9 cellular contexts compared by ENCODE assay signal in genomic region chr2:45607701-45608100, GRCh38. TPM values are rescaled to one million over a fixed set of nuclear protein-coding genes. Genes with fewer than 3 reads are reported as not detected.
DNase-seq lines count a peak whose midpoint lies in the region; ATAC-seq, FAIRE-seq and TF ChIP-seq lines count a peak whose summit lies in the region.
"Had no signal": no experiment of that assay in that cellular context is flagged by ENCODE, and none has a peak within 500 bp of the region (broad histone marks: within the 10 kb centered on the region; RNA-seq: fewer than 3 reads in every experiment).

No MANE protein-coding gene starts in this region.

- no peaks in the 10 kb centered on the region for H3K9me3 Mint-ChIP-seq in nephron progenitor cell
- H3K9me3 Mint-ChIP-seq in activated naive CD8-positive, alpha-beta T cell treated with anti-CD3 and anti-CD28 coated beads for 36 hours = no peaks in the 10 kb centered on the region
- H3K9me3 Mint-ChIP-seq: memory B cell had no signal

- no peak overlapping the region for H3K4me2 ChIP-seq in GM12878 (ENCODE audit: control insufficient read depth, insufficient read depth)

- no peak overlapping the region for H3K4me3 ChIP-seq in GM12878

- SMC1A ChIA-PET in GM12878 (lab: Charles Lee; ENCODE audit: uncharacterized antibody, unreplicated experiment) = interaction anchor here (1.1 to 1.9 kb wide), 2 partner anchors 19 to 626 kb away, joined by 3 to 10 read pairs; no protein-coding TSS in a partner anchor

- BruUV-seq in GM12878 (replicated peaks; lab: Mats Ljungman, UMichigan) = no TSS peak

- no peak overlapping the region for H3K27ac Mint-ChIP-seq in nephron progenitor cell
- H3K27ac Mint-ChIP-seq in activated naive CD8-positive, alpha-beta T cell treated with anti-CD3 and anti-CD28 coated beads for 36 hours = no peak overlapping the region
- H3K27ac Mint-ChIP-seq: memory B cell had no signal

- H3K4me1 Mint-ChIP-seq in nephron progenitor cell = peaks cover 45% of the 10 kb centered on the region
- H3K4me1 Mint-ChIP-seq in activated naive CD8-positive, alpha-beta T cell treated with anti-CD3 and anti-CD28 coated beads for 36 hours = peaks cover 24% of the 10 kb centered on the region

- H3K36me3 ChIP-seq in GM12878 (ENCODE audit: control insufficient read depth in 2 of 2, insufficient read depth in 2 of 2, low read length in 1 of 2) = peaks cover 0 to 3% of the 10 kb centered on the region in 2 experiments; a peak in 1 of 4 replicates

- TF ChIP-seq RAD21 in GM12878 (IDR thresholded peaks at IDR 0.05; ENCODE audit: insufficient read depth, low read depth, low read length) = no peak

- CTCF ChIA-PET in GM12878 (lab: Yijun Ruan, JAX) = interaction anchor here (0.6 to 2.1 kb wide), 7 partner anchors 10 to 113 kb away, joined by 3 to 15 read pairs (median 7); no protein-coding TSS in a partner anchor

- ATAC-seq in GM12878 (no peak), HG02759 (IDR thresholded peaks at IDR 0.05; ENCODE audit: unreplicated experiment) (no peak), HG03354 (IDR thresholded peaks at IDR 0.05; ENCODE audit: poor library complexity, severe bottlenecking, unreplicated experiment) (no peak)

- TF ChIP-seq EP300 in GM12878 (IDR thresholded peaks at IDR 0.05; ENCODE audit: borderline replicate concordance in 1 of 2, control insufficient read depth in 1 of 2, low read depth in 2 of 2, low read length in 2 of 2) = no peak

- peaks cover 3% of the 10 kb centered on the region for H3K27me3 Mint-ChIP-seq in nephron progenitor cell (ENCODE audit: low read depth, poor library complexity)
- no peaks in the 10 kb centered on the region for H3K27me3 Mint-ChIP-seq in activated naive CD8-positive, alpha-beta T cell treated with anti-CD3 and anti-CD28 coated beads for 36 hours
- H3K27me3 Mint-ChIP-seq: memory B cell had no signal

- FAIRE-seq in GM12878 (lab: Jason Lieb, UNC) = no peak

- peak overlapping the region; percentile 2 for H3K4me3 Mint-ChIP-seq in nephron progenitor cell
- H3K4me3 Mint-ChIP-seq in activated naive CD8-positive, alpha-beta T cell treated with anti-CD3 and anti-CD28 coated beads for 36 hours = no peak overlapping the region
- H3K4me3 Mint-ChIP-seq: memory B cell had no signal

- no peak overlapping the region for H2AFZ ChIP-seq in GM12878 (ENCODE audit: control insufficient read depth, low read depth, low read length)

- H3K27ac ChIP-seq in GM12878 (ENCODE audit: control insufficient read depth, insufficient read depth) = no peak overlapping the region

- in situ Hi-C loops in KBM-7 (cut with MboI; ENCODE audit: low pct_unique_long_range_greater_than_20kb, low sequenced_read_pairs) = no loop called here
- in situ Hi-C loops in GM12878 (cut with MboI) = no loop called here

- TF ChIP-seq POLR2A in GM12878 (IDR thresholded peaks at IDR 0.05; ENCODE audit: low read depth, low read length) = no peak

- DNase-seq in Daoy (ENCODE audit: low read depth) = peak; percentile 25
- DNase-seq in KBM-7 = peak; percentile 40
- DNase-seq in GM12878 (ENCODE audit: low read depth, low spot score) = no peak
- no peak for DNase-seq in nephron progenitor cell
- DNase-seq in activated naive CD8-positive, alpha-beta T cell treated with anti-CD3 and anti-CD28 coated beads for 36 hours = no peak
- DNase-seq: activated naive CD4-positive, alpha-beta T cell had no signal

- no peak overlapping the region for H3K9ac ChIP-seq in GM12878 (ENCODE audit: control insufficient read depth, insufficient read depth, low read length)

- intact Hi-C loops in GM12878 (cut with micrococcal nuclease; ENCODE audit: unreplicated experiment) = no loop called here

- H4K20me1 ChIP-seq in GM12878 (ENCODE audit: control insufficient read depth, insufficient read depth) = peaks cover 2% of the 10 kb centered on the region; the same call in 1 of the 2 replicates

- peaks cover 33% of the 10 kb centered on the region for H3K79me2 ChIP-seq in GM12878 (ENCODE audit: control insufficient read depth, insufficient read depth, low read length)

- no peaks in the 10 kb centered on the region for H3K9me3 ChIP-seq in GM12878 (replicated peaks; ENCODE audit: control insufficient read depth, insufficient read depth, low read length)

- RAD21 ChIA-PET in GM12878 (lab: Charles Lee; ENCODE audit: unreplicated experiment) = interaction anchor here (0.9 to 1.4 kb wide), 2 partner anchors 20 to 43 kb away, joined by 3 read pairs; partner anchors contain the start of gene PRKCE

- peaks cover 15% of the 10 kb centered on the region for H3K36me3 Mint-ChIP-seq in nephron progenitor cell (ENCODE audit: low read depth)
- peaks cover 7% of the 10 kb centered on the region for H3K36me3 Mint-ChIP-seq in activated naive CD8-positive, alpha-beta T cell treated with anti-CD3 and anti-CD28 coated beads for 36 hours

- TF ChIP-seq CTCF in GM12878 (IDR thresholded peaks at IDR 0.05 in 2 of 3, conservative IDR thresholded peaks at IDR 0.05 in 1 of 3; ENCODE audit: control insufficient read depth in 2 of 3, extremely low read depth in 1 of 3, insufficient read depth in 1 of 3, low read depth in 3 of 3, low read length in 3 of 3) (peak in 2 of 3 experiments; percentile 24 to 25; a peak in 2 of 6 replicates), nephron progenitor cell (IDR thresholded peaks at IDR 0.05) (peak; percentile 66)

- no peaks in the 10 kb centered on the region for H3K27me3 ChIP-seq in GM12878 (replicated peaks in 1 of 2; ENCODE audit: control insufficient read depth in 2 of 2, insufficient read depth in 2 of 2, low read length in 1 of 2)

- H3K4me1 ChIP-seq in GM12878 (ENCODE audit: control insufficient read depth, insufficient read depth, low read length) = peaks cover 6% of the 10 kb centered on the region; the same call in 1 of the 2 replicates

- WGBS in GM12878 (ENCODE audit: insufficient coverage, insufficient replicate concordance, low lambda C conversion rate, missing lambda C conversion rate) = 88% methylated on average over 1 of the region's 1 CpG

- POLR2A ChIA-PET in GM12878 (lab: Charles Lee) = interaction anchor here (1.5 kb wide), 1 partner anchor 10 kb away, joined by 3 read pairs; no protein-coding TSS in a partner anchor

TF ChIP-seq in GM12878, 131 proteins besides CTCF, POLR2A, EP300 and RAD21 (continues in another document):
- no peak for TF ChIP-seq EED (IDR thresholded peaks at IDR 0.05; ENCODE audit: low read depth)
- TF ChIP-seq, protein P1, sequence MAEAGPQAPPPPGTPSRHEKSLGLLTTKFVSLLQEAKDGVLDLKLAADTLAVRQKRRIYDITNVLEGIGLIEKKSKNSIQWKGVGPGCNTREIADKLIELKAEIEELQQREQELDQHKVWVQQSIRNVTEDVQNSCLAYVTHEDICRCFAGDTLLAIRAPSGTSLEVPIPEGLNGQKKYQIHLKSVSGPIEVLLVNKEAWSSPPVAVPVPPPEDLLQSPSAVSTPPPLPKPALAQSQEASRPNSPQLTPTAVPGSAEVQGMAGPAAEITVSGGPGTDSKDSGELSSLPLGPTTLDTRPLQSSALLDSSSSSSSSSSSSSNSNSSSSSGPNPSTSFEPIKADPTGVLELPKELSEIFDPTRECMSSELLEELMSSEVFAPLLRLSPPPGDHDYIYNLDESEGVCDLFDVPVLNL (IDR thresholded peaks at IDR 0.05; ENCODE audit: low read depth, low read length) = no peak
- no peak for TF ChIP-seq PAX5 (IDR thresholded peaks at IDR 0.05; ENCODE audit: borderline replicate concordance, low read depth, low read length)
- no peak for TF ChIP-seq MXI1 (IDR thresholded peaks at IDR 0.05; ENCODE audit: low read depth, low read length)
- no peak for TF ChIP-seq ZNF207 (IDR thresholded peaks at IDR 0.05; ENCODE audit: borderline replicate concordance)

RNA-seq across cellular contexts. Expression of gene SRBD1, which starts 3.4 kb away (rescaled TPM):
- total RNA-seq in Daoy (2014; rRNA removed; shearing (Covaris generic)) = 28.3 and 41.3 TPM in 2 replicates
- 80.4 and 82.4 TPM in 2 replicates for total RNA-seq in GM12878 (2013; cell fraction: nucleolus; rRNA removed)
- total RNA-seq in GM12878 (2014; rRNA removed) (22.5 and 28.4 TPM in 2 replicates), GM12878 (2014; rRNA removed; fragmentation: Illumina TruSeq; extraction: Trizol) (33.1 and 34.0 TPM in 2 replicates), GM12878 (2021) (19.7 and 23.7 TPM in 2 replicates)
- 5.8 TPM for polyA plus RNA-seq in GM12878 (2011; ENCODE audit: low read depth)
- polyA plus RNA-seq in GM12878 (2011; rRNA removed) (15.9 and 25.3 TPM in 2 replicates), GM12878 (2014; fragmentation: Illumina TruSeq; extraction: Trizol) (22.4 and 34.4 TPM in 2 replicates), GM12878 (2014; fragmentation: Nextera tagmentation; extraction: Ambion mirVana) (10 to 100 TPM in 1 of 2 experiments, 1 to 10 TPM in 1; 9.7 to 13.1 TPM), GM12878 (2014; rRNA removed) (9.1 and 12.7 TPM in 2 replicates), GM12878 (2016; fragmentation: Nextera tagmentation; extraction: Ambion mirVana) (10 to 100 TPM; 20.4 to 21.6 TPM)
- polyA plus RNA-seq in GM12878 (2011; cell fraction: cytosol; rRNA removed) = 6.7 and 8.0 TPM in 2 replicates
- 10.1 and 13.6 TPM in 2 replicates for polyA plus RNA-seq in GM12878 (2011; cell fraction: nucleus; rRNA removed)
- 6.9 and 10.2 TPM in 2 replicates for polyA plus RNA-seq in GM12878 (2012)
- 42.3 and 53.0 TPM in 2 replicates for polyA minus RNA-seq in GM12878 (2011; rRNA and poly(A)+ RNA removed)
- polyA minus RNA-seq in GM12878 (2011; cell fraction: cytosol; rRNA and poly(A)+ RNA removed) = 16.4 and 17.9 TPM in 2 replicates
- 35.5 and 46.9 TPM in 2 replicates for polyA minus RNA-seq in GM12878 (2011; cell fraction: nucleus; rRNA and poly(A)+ RNA removed)
- 10 to 100 TPM; 18.2 to 19.1 TPM for total RNA-seq in activated naive CD8-positive, alpha-beta T cell treated with anti-CD3 and anti-CD28 coated beads for 36 hours

RNA-seq across cellular contexts. Expression of gene PRKCE, which starts 43.8 kb away (rescaled TPM):
- 4.6 and 4.9 TPM in 2 replicates for total RNA-seq in Daoy (2014; rRNA removed; shearing (Covaris generic))
- total RNA-seq in GM12878 (2013; cell fraction: nucleolus; rRNA removed) = 80.0 and 82.5 TPM in 2 replicates
- total RNA-seq in GM12878 (2014; rRNA removed) (15.4 and 15.6 TPM in 2 replicates), GM12878 (2014; rRNA removed; fragmentation: Illumina TruSeq; extraction: Trizol) (12.7 and 13.5 TPM in 2 replicates), GM12878 (2021) (28.2 and 30.8 TPM in 2 replicates)
- polyA plus RNA-seq in GM12878 (2011; ENCODE audit: low read depth) = 4.6 TPM
- polyA plus RNA-seq in GM12878 (2011; rRNA removed) (6.4 and 6.7 TPM in 2 replicates), GM12878 (2014; fragmentation: Illumina TruSeq; extraction: Trizol) (8.3 and 11.2 TPM in 2 replicates), GM12878 (2014; fragmentation: Nextera tagmentation; extraction: Ambion mirVana) (1 to 10 TPM; 2.6 to 3.0 TPM), GM12878 (2014; rRNA removed) (10.9 TPM in 2 replicates), GM12878 (2016; fragmentation: Nextera tagmentation; extraction: Ambion mirVana) (10 to 100 TPM; 11.7 to 20.5 TPM)
- polyA plus RNA-seq in GM12878 (2011; cell fraction: cytosol; rRNA removed) = 5.0 and 5.4 TPM in 2 replicates
- 12.7 and 14.2 TPM in 2 replicates for polyA plus RNA-seq in GM12878 (2011; cell fraction: nucleus; rRNA removed)
- 6.2 and 7.3 TPM in 2 replicates for polyA plus RNA-seq in GM12878 (2012)
- polyA minus RNA-seq in GM12878 (2011; rRNA and poly(A)+ RNA removed) = 25.6 and 28.1 TPM in 2 replicates
- polyA minus RNA-seq in GM12878 (2011; cell fraction: cytosol; rRNA and poly(A)+ RNA removed) = 8.9 and 12.7 TPM in 2 replicates
- 49.2 and 86.5 TPM in 2 replicates for polyA minus RNA-seq in GM12878 (2011; cell fraction: nucleus; rRNA and poly(A)+ RNA removed)
- 1 to 10 TPM; 6.1 to 8.0 TPM for total RNA-seq in activated naive CD8-positive, alpha-beta T cell treated with anti-CD3 and anti-CD28 coated beads for 36 hours

Comparison
In these comparisons a context has a peak if more than half of its experiments do, and no peak if none do; other contexts are left out.
1. DNase-seq: peak in Daoy (single experiment) and KBM-7 (single experiment); none in GM12878 (single experiment), nephron progenitor cell (single experiment) and activated naive CD8-positive, alpha-beta T cell treated with anti-CD3 and anti-CD28 coated beads for 36 hours (single experiment).